ENCODE assay signal across 8 cellular contexts in the genomic region with DNA sequence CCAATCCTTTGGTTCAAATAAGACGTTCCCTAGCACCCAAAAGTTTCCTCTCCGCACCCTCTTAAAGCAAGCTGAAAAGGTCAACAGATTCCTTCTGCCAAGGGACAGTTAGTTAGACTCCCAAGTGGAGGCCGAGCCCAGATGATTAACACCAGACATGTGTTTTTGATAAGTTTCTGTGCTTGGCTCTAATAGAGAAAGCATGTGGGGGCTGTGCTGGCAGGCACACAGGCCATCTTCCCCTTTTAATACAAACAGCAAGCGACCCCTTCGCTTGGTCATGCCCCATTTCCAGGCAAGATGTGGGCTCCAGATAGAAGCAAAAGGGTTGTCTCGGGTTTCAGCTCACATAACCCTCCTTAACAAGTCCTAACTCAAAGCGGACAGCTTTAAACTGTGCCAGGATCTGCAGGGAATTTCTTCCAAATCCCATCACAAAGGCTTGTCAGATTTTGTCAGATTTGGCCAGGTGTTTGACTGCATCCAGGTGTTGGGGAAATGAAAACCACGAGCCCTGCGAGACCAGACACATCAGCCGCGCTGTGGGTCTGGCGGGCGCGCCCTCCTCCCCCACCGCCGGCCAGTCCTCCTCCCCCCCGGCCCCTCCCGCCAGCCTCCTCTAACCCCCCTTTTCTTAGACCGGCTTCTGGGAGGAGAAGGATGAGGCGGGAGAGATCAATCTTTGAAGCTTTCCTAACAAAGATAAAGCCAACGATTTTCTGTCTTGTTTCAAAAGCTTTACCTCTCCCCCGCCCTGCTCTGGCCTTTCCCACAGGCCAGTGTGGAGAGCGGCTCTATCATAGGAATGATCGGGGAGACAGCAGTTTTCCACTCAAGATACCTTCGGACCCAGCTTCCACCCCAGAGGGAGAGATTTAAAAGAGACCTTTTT. TPM values are rescaled to one million over a fixed set of nuclear protein-coding genes. Genes with fewer than 3 reads are reported as not detected.
A peak's percentile ranks its signal among the peaks of the same experiment; 100 is the strongest.
DNase-seq lines count a peak whose midpoint lies in the region; ATAC-seq, FAIRE-seq and TF ChIP-seq lines count a peak whose summit lies in the region.

No MANE protein-coding gene starts in this region.

- H3K9ac ChIP-seq in astrocyte (ENCODE audit: low read length): peak overlapping the region; percentile 99
- peak overlapping the region; percentile 50; the same call in 1 of the 2 replicates for H3K9ac ChIP-seq in iPS-20b (ENCODE audit: low read depth, low read length)

- H3K27me3 Mint-ChIP-seq in CD4-positive, alpha-beta T cell: peaks cover 40% of the 10 kb centered on the region
- H3K27me3 Mint-ChIP-seq in astrocyte (ENCODE audit: low read depth, unreplicated experiment) (peaks cover 5% of the 10 kb centered on the region), T-cell (peaks cover 13 to 54% of the 10 kb centered on the region in 2 donors)

- POLR2A ChIA-PET in CD4-positive, alpha-beta T cell (lab: Charles Lee): no interaction called here
- POLR2A ChIA-PET in T-cell (lab: Charles Lee): interaction anchor here in 1 of 2 donors (0.6 kb wide), 1 partner anchor 138 kb away, joined by 6 read pairs; no protein-coding TSS in a partner anchor

- H3K36me3 ChIP-seq in astrocyte (ENCODE audit: insufficient read depth, low read length): no peaks in the 10 kb centered on the region
- no peaks in the 10 kb centered on the region for H3K36me3 ChIP-seq in iPS-20b (ENCODE audit: insufficient read depth, low read depth, low read length)
- no peaks in the 10 kb centered on the region for H3K36me3 ChIP-seq in testis (ENCODE audit: low read depth, missing control alignments)

- intact Hi-C loops in CD4-positive, alpha-beta T cell (cut with DNase I, micrococcal nuclease): loop anchor here (2.0 to 10.0 kb wide), 5 partner anchors 165 to 475 kb away; partner anchors contain the start of gene GP5 (in 1 of the 2)
- intact Hi-C loops in testis (cut with DNase I; ENCODE audit: low total_unique reads): loop anchor here (5.0 kb wide), 1 partner anchor 133 kb away; no protein-coding TSS in a partner anchor
- intact Hi-C loops in sciatic nerve (cut with DNase I): loop anchor here (5.0 kb wide), 3 partner anchors 133 to 357 kb away; no protein-coding TSS in a partner anchor

- no peak overlapping the region for H3K27ac ChIP-seq in CD4-positive, alpha-beta T cell (ENCODE audit: low read depth, low read length)
- H3K27ac ChIP-seq in astrocyte (ENCODE audit: low read depth, low read length) (peak overlapping the region; percentile 96), iPS-20b (ENCODE audit: low read length) (no peak overlapping the region), testis (no peak overlapping the region)

- peaks cover 11% of the 10 kb centered on the region for H4K20me1 ChIP-seq in astrocyte (ENCODE audit: insufficient read depth, low read length)

- H3K4me1 ChIP-seq in astrocyte (ENCODE audit: insufficient read depth, low read length) (peaks cover 46% of the 10 kb centered on the region), iPS-20b (ENCODE audit: insufficient read depth, low read length) (peaks cover 31% of the 10 kb centered on the region), testis (peaks cover 40% of the 10 kb centered on the region)

- ATAC-seq in CD4-positive, alpha-beta T cell (ENCODE audit: poor library complexity): no peak
- no peak for ATAC-seq in T-cell (replicated peaks in 1 of 4)
- no peak for ATAC-seq in sciatic nerve
- no peak for ATAC-seq in GM21423 (IDR thresholded peaks at IDR 0.05; ENCODE audit: unreplicated experiment)

- no peak for FAIRE-seq in astrocyte (lab: Jason Lieb, UNC)

- CTCF ChIA-PET in CD4-positive, alpha-beta T cell (lab: Charles Lee): interaction anchor here (2.8 kb wide), 1 partner anchor 473 kb away, joined by 8 read pairs; no protein-coding TSS in a partner anchor
- CTCF ChIA-PET in T-cell (lab: Charles Lee): interaction anchor here in 1 of 2 donors (0.9 kb wide), 1 partner anchor 163 kb away, joined by 3 read pairs; no protein-coding TSS in a partner anchor

- peak overlapping the region; percentile 93 for H3K4me3 ChIP-seq in astrocyte (ENCODE audit: insufficient read depth, low read depth, low read length)
- H3K4me3 ChIP-seq in iPS-20b (ENCODE audit: low read length): peak overlapping the region; percentile 81
- no peak overlapping the region for H3K4me3 ChIP-seq in testis

- peaks cover 43% of the 10 kb centered on the region for H3K4me1 Mint-ChIP-seq in CD4-positive, alpha-beta T cell (ENCODE audit: low read depth)
- H3K4me1 Mint-ChIP-seq in astrocyte (ENCODE audit: low read depth, unreplicated experiment): peaks cover 26% of the 10 kb centered on the region
- H3K4me1 Mint-ChIP-seq in T-cell: peaks cover 32 to 48% (median 37%) of the 10 kb centered on the region in 3 donors

- no peak for TF ChIP-seq CTCF in CD4-positive, alpha-beta T cell (IDR thresholded peaks at IDR 0.05)
- no peak for TF ChIP-seq CTCF in astrocyte (IDR thresholded peaks at IDR 0.05; ENCODE audit: insufficient read depth, low read depth, low read length)
- no peak for TF ChIP-seq CTCF in testis (IDR thresholded peaks at IDR 0.05)

- no peaks in the 10 kb centered on the region for H3K9me3 Mint-ChIP-seq in CD4-positive, alpha-beta T cell
- H3K9me3 Mint-ChIP-seq in astrocyte (ENCODE audit: unreplicated experiment): no peaks in the 10 kb centered on the region
- H3K9me3 Mint-ChIP-seq in T-cell: no peaks in the 10 kb centered on the region

- peaks cover 4% of the 10 kb centered on the region for H3K36me3 Mint-ChIP-seq in CD4-positive, alpha-beta T cell (ENCODE audit: low read depth)
- H3K36me3 Mint-ChIP-seq in astrocyte (ENCODE audit: low read depth, unreplicated experiment) (peaks cover 6% of the 10 kb centered on the region), T-cell (no peaks in the 10 kb centered on the region)

- H3K79me2 ChIP-seq in astrocyte (ENCODE audit: insufficient read depth, low read length): peaks cover 21% of the 10 kb centered on the region

- peaks cover 42% of the 10 kb centered on the region for H3K27me3 ChIP-seq in CD4-positive, alpha-beta T cell (ENCODE audit: control insufficient read depth, insufficient read depth, low read length)
- no peaks in the 10 kb centered on the region for H3K27me3 ChIP-seq in astrocyte (ENCODE audit: insufficient read depth, low read length)
- H3K27me3 ChIP-seq in iPS-20b (ENCODE audit: insufficient read depth, low read length): peaks cover 54% of the 10 kb centered on the region
- H3K27me3 ChIP-seq in testis: no peaks in the 10 kb centered on the region

- in situ Hi-C loops in KBM-7 (cut with MboI; ENCODE audit: low pct_unique_long_range_greater_than_20kb, low sequenced_read_pairs): no loop called here

- WGBS in testis, 2 donors: 25 to 34% methylated on average over 25 of the region's 25 CpGs

- H3K27ac Mint-ChIP-seq in CD4-positive, alpha-beta T cell: no peak overlapping the region
- H3K27ac Mint-ChIP-seq in astrocyte (ENCODE audit: unreplicated experiment): peak overlapping the region; percentile 31
- H3K27ac Mint-ChIP-seq in T-cell: no peak overlapping the region

- no peak overlapping the region for H2AFZ ChIP-seq in astrocyte (ENCODE audit: low read depth, low read length)

- DNase-seq in CD4-positive, alpha-beta T cell: no peak
- DNase-seq in KBM-7 (peak; percentile 84), astrocyte (ENCODE audit: low read depth) (peak; percentile 87), testis (peak; percentile 69), T-cell (no peak), sciatic nerve (ENCODE audit: low spot score) (no peak)

- H3K4me3 Mint-ChIP-seq in CD4-positive, alpha-beta T cell: peak overlapping the region; percentile 49
- H3K4me3 Mint-ChIP-seq in astrocyte (ENCODE audit: unreplicated experiment) (peak overlapping the region; percentile 94), T-cell (peak overlapping the region in 1 of 3 donors; percentile 91)

- TF ChIP-seq POLR2A in testis (IDR thresholded peaks at IDR 0.05): no peak

- peak overlapping the region; percentile 87 for H3K4me2 ChIP-seq in astrocyte (ENCODE audit: low read length)

- no peaks in the 10 kb centered on the region for H3K9me3 ChIP-seq in CD4-positive, alpha-beta T cell (ENCODE audit: control insufficient read depth, low read length)
- H3K9me3 ChIP-seq in astrocyte (ENCODE audit: insufficient read depth, low read depth, low read length) (no peaks in the 10 kb centered on the region), iPS-20b (ENCODE audit: insufficient read depth, low read depth, low read length) (no peaks in the 10 kb centered on the region), testis (no peaks in the 10 kb centered on the region)

RNA-seq across cellular contexts. Expression of gene HES1, which starts 3.4 kb away (rescaled TPM):
- total RNA-seq in CD4-positive, alpha-beta T cell: 1 to 10 TPM in 1 of 2 experiments, under 1 TPM in 1; 0.89 to 1.5 TPM
- 44.6 and 46.5 TPM in 2 replicates for total RNA-seq in astrocyte
- total RNA-seq in testis: 10 to 100 TPM; 38.9 to 41.1 TPM
- polyA plus RNA-seq in testis (ENCODE audit: insufficient read depth, low read depth, low replicate concordance): 17.5 TPM
- 1 to 10 TPM in 1 of 5 donors, under 1 TPM in 4; 0.35 to 1.1 (median 0.46) TPM for total RNA-seq in T-cell
- 87.1 TPM for total RNA-seq in sciatic nerve

Comparison
In these comparisons a context has a peak if more than half of its experiments do, and no peak if none do; other contexts are left out.
1. DNase-seq: peak in KBM-7 (single experiment), astrocyte (single experiment) and testis (single experiment); none in CD4-positive, alpha-beta T cell (0 of 10), T-cell (0 of 34) and sciatic nerve (single experiment).
2. H3K4me3 ChIP-seq: peak in astrocyte (single experiment) and iPS-20b (single experiment); none in testis (0 of 2).
3. RNA of gene HES1, which starts 3.4 kb away (total RNA-seq): 87.1 TPM in sciatic nerve (single experiment), 44.6 to 46.5 TPM in astrocyte and 38.9 to 41.1 TPM in testis; 0.89 to 1.5 TPM in CD4-positive, alpha-beta T cell and 0.35 to 1.1 TPM in T-cell; every median in the first group is over 10 times any median in the second.